8 cellular contexts compared by ENCODE assay signal in the genomic region with DNA sequence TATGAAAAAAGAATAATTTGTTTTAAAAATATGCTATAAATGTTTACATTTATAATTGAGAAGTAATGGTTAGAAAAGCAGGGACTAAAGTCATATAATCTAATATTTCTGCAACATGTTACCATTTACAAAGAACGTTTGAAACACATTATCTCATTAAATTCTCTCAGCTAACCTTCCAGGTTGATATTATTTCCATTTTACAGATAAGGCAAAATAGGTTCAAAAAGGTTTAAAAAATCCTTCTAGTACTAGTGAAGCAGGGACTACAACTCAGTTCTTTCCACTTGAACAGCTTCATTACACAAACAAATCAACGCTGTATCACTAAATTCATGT. TPM values are rescaled to one million over a fixed set of nuclear protein-coding genes. Genes with fewer than 3 reads are reported as not detected.
DNase-seq lines count a peak whose midpoint lies in the region; TF ChIP-seq lines count a peak whose summit lies in the region.

No MANE protein-coding gene starts in this region.

- no peaks in the 10 kb centered on the region for H3K9me2 ChIP-seq in PC-9 (ENCODE audit: insufficient read depth)

- 19 to 20% methylated on average over 2 of the region's 2 CpGs for WGBS in esophagus, 2 donors

- DNase-seq in Caco-2 (no peak), PC-9 (no peak), putamen (ENCODE audit: low spot score) (no peak), SKM-1 treated with dmso at 0.1 percent for 144 hours (lab: John Stamatoyannopoulos, UW; ENCODE audit: unreplicated experiment) (no peak), NCI-H69 (lab: John Stamatoyannopoulos, UW) (no peak)
- DNase-seq in effector CD4-positive, alpha-beta T cell, result no peak

- no peaks in the 10 kb centered on the region for H3K4me1 Mint-ChIP-seq in Caco-2 (ENCODE audit: low read depth, unreplicated experiment)

- CTCF ChIA-PET in Caco-2 (lab: Charles Lee) (no interaction called here), PC-9 (lab: Charles Lee) (interaction anchor here (0.7 kb wide), 1 partner anchor 369 kb away, joined by 11 read pairs; no protein-coding TSS in a partner anchor)

- no TSS peak for BruUV-seq in Caco-2 (replicated peaks; lab: Mats Ljungman, UMichigan)
- no TSS peak for BruUV-seq in PC-9 (replicated peaks; lab: Mats Ljungman, UMichigan)

- H3K4me2 ChIP-seq in PC-9 (peak overlapping the region; percentile 91), parathyroid adenoma (ENCODE audit: low read length) (peak overlapping the region; percentile 70)

- peak overlapping the region; percentile 93 for H3K27ac Mint-ChIP-seq in Caco-2 (ENCODE audit: unreplicated experiment)

- peak overlapping the region; percentile 98 for H3K4me3 Mint-ChIP-seq in Caco-2 (ENCODE audit: unreplicated experiment)

- POLR2A ChIA-PET in Caco-2 (lab: Charles Lee) (interaction anchor here (0.5 to 2.2 kb wide), 2 partner anchors 12 to 1358 kb away, joined by 5 to 7 read pairs; a partner anchor contains a TSS), PC-9 (lab: Charles Lee; ENCODE audit: unreplicated experiment) (interaction anchor here (0.6 kb wide), 1 partner anchor 34 kb away, joined by 5 read pairs; no protein-coding TSS in a partner anchor)

- peaks cover 6% of the 10 kb centered on the region for H3K36me3 Mint-ChIP-seq in Caco-2 (ENCODE audit: insufficient read depth, unreplicated experiment)

- no peaks in the 10 kb centered on the region for H3K36me3 ChIP-seq in Caco-2 (ENCODE audit: control insufficient read depth, insufficient read depth, low read length)
- H3K36me3 ChIP-seq in PC-9 (ENCODE audit: low read depth), result no peaks in the 10 kb centered on the region
- no peaks in the 10 kb centered on the region for H3K36me3 ChIP-seq in esophagus (ENCODE audit: control insufficient read depth in 2 of 2, insufficient read depth in 2 of 2, low read length in 1 of 2)
- H3K36me3 ChIP-seq in parathyroid adenoma (ENCODE audit: control insufficient read depth, insufficient read depth, low read length), result no peaks in the 10 kb centered on the region

- H3K4me3 ChIP-seq in Caco-2 (ENCODE audit: low read depth, low read length) (peak overlapping the region; percentile 56), PC-9 (peak overlapping the region; percentile 75), esophagus (ENCODE audit: low read depth in 1 of 2, low read length in 2 of 2) (peak overlapping the region; percentile 65 to 73), parathyroid adenoma (ENCODE audit: low read depth, low read length) (peak overlapping the region; percentile 65)

- H2AFZ ChIP-seq in PC-9 (peak overlapping the region; percentile 96), parathyroid adenoma (peak overlapping the region; percentile 94)

- H3K27ac ChIP-seq in PC-9 (no peak overlapping the region), esophagus (ENCODE audit: low read depth in 2 of 2, low read length in 1 of 2) (no peak overlapping the region), parathyroid adenoma (no peak overlapping the region)

- H3K9me3 Mint-ChIP-seq in Caco-2 (ENCODE audit: unreplicated experiment), result no peaks in the 10 kb centered on the region

- H3K9ac ChIP-seq in parathyroid adenoma, result peak overlapping the region; percentile 31

- intact Hi-C loops in Caco-2 (cut with micrococcal nuclease; ENCODE audit: unreplicated experiment), result loop anchor here (1.0 kb wide), 1 partner anchor 12 kb away; a partner anchor contains a TSS
- intact Hi-C loops in PC-9 (cut with micrococcal nuclease; ENCODE audit: unreplicated experiment), result no loop called here

- no peaks in the 10 kb centered on the region for H4K20me1 ChIP-seq in PC-9 (ENCODE audit: insufficient read depth)

- H3K9me3 ChIP-seq in Caco-2 (no peaks in the 10 kb centered on the region), PC-9 (ENCODE audit: insufficient read depth, low read depth) (no peaks in the 10 kb centered on the region), esophagus (ENCODE audit: control insufficient read depth in 2 of 2, insufficient read depth in 1 of 2, low read depth in 1 of 2, low read length in 1 of 2) (no peaks in the 10 kb centered on the region), parathyroid adenoma (ENCODE audit: control insufficient read depth, low read length) (no peaks in the 10 kb centered on the region)

- peaks cover 4% of the 10 kb centered on the region; the same call in 1 of the 2 replicates for H3K4me1 ChIP-seq in Caco-2
- no peaks in the 10 kb centered on the region for H3K4me1 ChIP-seq in PC-9 (replicated peaks; ENCODE audit: insufficient read depth)
- H3K4me1 ChIP-seq in esophagus (ENCODE audit: control insufficient read depth in 2 of 2, insufficient read depth in 2 of 2, low read length in 1 of 2), result no peaks in the 10 kb centered on the region
- H3K4me1 ChIP-seq in parathyroid adenoma, result no peaks in the 10 kb centered on the region

- TF ChIP-seq CTCF in Caco-2 (IDR thresholded peaks at IDR 0.05; ENCODE audit: insufficient read depth in 1 of 2, low read depth in 1 of 2, low read length in 1 of 2, severe bottlenecking in 1 of 2, unreplicated experiment in 1 of 2) (no peak), PC-9 (conservative IDR thresholded peaks at IDR 0.05) (no peak), parathyroid adenoma (IDR thresholded peaks at IDR 0.05) (no peak)

- H3K27me3 ChIP-seq in Caco-2 (replicated peaks; ENCODE audit: control insufficient read depth, insufficient read depth, low read length) (no peaks in the 10 kb centered on the region), PC-9 (ENCODE audit: insufficient read depth, low read depth) (no peaks in the 10 kb centered on the region), esophagus (ENCODE audit: control insufficient read depth in 1 of 2, insufficient read depth in 2 of 2, low read length in 2 of 2) (no peaks in the 10 kb centered on the region), parathyroid adenoma (ENCODE audit: control insufficient read depth, insufficient read depth, low read length) (no peaks in the 10 kb centered on the region)

- H3K79me2 ChIP-seq in PC-9 (ENCODE audit: low read depth), result peaks cover 14% of the 10 kb centered on the region
- H3K79me2 ChIP-seq in parathyroid adenoma, result peaks cover 10% of the 10 kb centered on the region

- no peaks in the 10 kb centered on the region for H3F3A ChIP-seq in PC-9 (ENCODE audit: insufficient read depth, low read depth)

- no peaks in the 10 kb centered on the region for H3K27me3 Mint-ChIP-seq in Caco-2 (ENCODE audit: insufficient read depth, unreplicated experiment)

RNA-seq across cellular contexts. Expression of a gene that starts 0.9 kb away (rescaled TPM):
- total RNA-seq in Caco-2 (2022) (27.6 and 36.8 TPM in 2 replicates), PC-9 (2021) (19.2 and 22.5 TPM in 2 replicates)
- 10 to 100 TPM; 14.2 to 58.5 TPM for polyA plus RNA-seq in esophagus

RNA-seq across cellular contexts. Expression of a gene that starts 11.4 kb away (rescaled TPM):
- total RNA-seq in Caco-2 (2022) (60.3 and 68.9 TPM in 2 replicates), PC-9 (2021) (28.4 and 34.0 TPM in 2 replicates)
- polyA plus RNA-seq in esophagus, result 10 to 100 TPM; 24.1 to 40.5 TPM
